6 cellular contexts compared by ENCODE assay signal in genomic region chr6:33428891-33429744, GRCh38. TPM values are rescaled to one million over a fixed set of nuclear protein-coding genes. Genes with fewer than 3 reads are reported as not detected.
DNase-seq lines count a peak whose midpoint lies in the region; TF ChIP-seq lines count a peak whose summit lies in the region.

No MANE protein-coding gene starts in this region.

- no peaks in the 10 kb centered on the region for H3K27me3 ChIP-seq in tibial nerve

- H3K27ac ChIP-seq in tibial nerve = peak overlapping the region; percentile 17 to 99 (median 82)

- peak overlapping the region; percentile 93 for H3K27ac Mint-ChIP-seq in activated naive CD4-positive, alpha-beta T cell treated with anti-CD3 and anti-CD28 coated beads, Interleukin-2, amount 50 U/mL, for 24 hours

- no peaks in the 10 kb centered on the region for H3K27me3 Mint-ChIP-seq in activated naive CD4-positive, alpha-beta T cell treated with anti-CD3 and anti-CD28 coated beads, Interleukin-2, amount 50 U/mL, for 24 hours

- H3K4me3 ChIP-seq in fibroblast of pulmonary artery (replicated peaks; ENCODE audit: low read depth, low read length) = peak overlapping the region; percentile 70
- H3K4me3 ChIP-seq in tibial nerve = no peak overlapping the region

- TF ChIP-seq EP300 in tibial nerve (IDR thresholded peaks at IDR 0.05) = no peak

- peak overlapping the region; percentile 91 for H3K4me3 Mint-ChIP-seq in activated naive CD4-positive, alpha-beta T cell treated with anti-CD3 and anti-CD28 coated beads, Interleukin-2, amount 50 U/mL, for 24 hours

- no peaks in the 10 kb centered on the region for H3K9me3 Mint-ChIP-seq in activated naive CD4-positive, alpha-beta T cell treated with anti-CD3 and anti-CD28 coated beads, Interleukin-2, amount 50 U/mL, for 24 hours

- no peak for TF ChIP-seq POLR2A in tibial nerve (IDR thresholded peaks at IDR 0.05)

- 31 to 44% methylated on average over 4 of the region's 4 CpGs for WGBS in tibial nerve, 2 donors

- H3K4me1 Mint-ChIP-seq in activated naive CD4-positive, alpha-beta T cell treated with anti-CD3 and anti-CD28 coated beads, Interleukin-2, amount 50 U/mL, for 24 hours = peaks cover 79% of the 10 kb centered on the region

- TF ChIP-seq CTCF in fibroblast of pulmonary artery (IDR thresholded peaks at IDR 0.05; ENCODE audit: low read length, missing control alignments) (no peak), tibial nerve (IDR thresholded peaks at IDR 0.05) (no peak)

- peaks cover 0 to 84% (median 45%) of the 10 kb centered on the region in 4 donors for H3K4me1 ChIP-seq in tibial nerve

- no peaks in the 10 kb centered on the region for H3K9me3 ChIP-seq in tibial nerve

- H3K36me3 Mint-ChIP-seq in activated naive CD4-positive, alpha-beta T cell treated with anti-CD3 and anti-CD28 coated beads, Interleukin-2, amount 50 U/mL, for 24 hours = no peaks in the 10 kb centered on the region

- DNase-seq in activated naive CD4-positive, alpha-beta T cell treated with Interleukin-2 at 50 U/mL for 16 hours = no peak
- no peak for DNase-seq in fibroblast of pulmonary artery (ENCODE audit: low read depth)
- DNase-seq in tibial nerve (ENCODE audit: low spot score in 2 of 2) = no peak
- no peak for DNase-seq in DMS153 (lab: John Stamatoyannopoulos, UW)
- DNase-seq in activated CD4-positive, alpha-beta T cell treated with anti-CD3 and anti-CD28 coated beads, Interleukin-2, amount 50 U/mL, for 48 hours = no peak

- H3K36me3 ChIP-seq in tibial nerve = peaks cover 0 to 9% (median 0%) of the 10 kb centered on the region in 3 donors

RNA-seq across cellular contexts. Expression of gene SYNGAP1, which starts 9.3 kb away (rescaled TPM):
- 10 to 100 TPM; 13.0 to 29.7 (median 19.2) TPM for total RNA-seq in tibial nerve

RNA-seq across cellular contexts. Expression of gene CUTA, which starts 11.2 kb away (rescaled TPM):
- total RNA-seq in tibial nerve = 100 to 1,000 TPM; 110 to 161 (median 154) TPM

RNA-seq across cellular contexts. Expression of gene PHF1, which starts 18.3 kb away (rescaled TPM):
- total RNA-seq in tibial nerve = 100 to 1,000 TPM in 1 of 4 donors, 10 to 100 TPM in 3; 63.3 to 101 (median 83.3) TPM

RNA-seq across cellular contexts. Expression of gene ZBTB9, which starts 25.3 kb away (rescaled TPM):
- total RNA-seq in tibial nerve = 1 to 10 TPM; 3.1 to 3.7 (median 3.4) TPM

RNA-seq across cellular contexts. Expression of gene KIFC1, which starts 37.5 kb away (rescaled TPM):
- 1 to 10 TPM in 3 of 4 donors, under 1 TPM in 1; 0.42 to 3.6 (median 2.1) TPM for total RNA-seq in tibial nerve
